11 cellular contexts compared by ENCODE assay signal in the genomic region with DNA sequence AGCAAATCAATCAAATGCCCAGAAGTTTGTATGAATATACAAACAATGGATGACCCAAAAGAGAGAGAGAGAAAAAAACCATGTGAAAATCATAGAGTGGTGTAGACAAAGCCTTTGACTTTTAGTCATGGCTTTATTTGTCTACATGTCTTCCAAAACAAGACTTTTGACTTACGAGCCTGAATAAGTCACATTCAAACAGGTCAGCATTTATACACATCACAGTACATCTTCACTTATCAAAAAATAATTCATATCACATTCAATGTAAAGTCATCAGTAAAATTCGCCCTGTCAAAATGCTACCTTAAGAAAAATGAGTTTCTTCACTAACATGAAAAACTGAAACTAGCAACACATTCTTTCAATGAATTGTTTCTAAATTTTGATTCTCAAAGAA. TPM values are rescaled to one million over a fixed set of nuclear protein-coding genes. Genes with fewer than 3 reads are reported as not detected.
DNase-seq lines count a peak whose midpoint lies in the region; ATAC-seq and TF ChIP-seq lines count a peak whose summit lies in the region.
"Had no signal": no experiment of that assay in that cellular context is flagged by ENCODE, and none has a peak within 500 bp of the region (broad histone marks: within the 10 kb centered on the region; RNA-seq: fewer than 3 reads in every experiment).

No MANE protein-coding gene starts in this region.

- no peaks in the 10 kb centered on the region for H3K9me3 Mint-ChIP-seq in activated naive CD4-positive, alpha-beta T cell treated with anti-CD3 and anti-CD28 coated beads, Interleukin-2, amount 50 U/mL, for 24 hours
- no peaks in the 10 kb centered on the region for H3K9me3 Mint-ChIP-seq in activated CD4-positive, alpha-beta memory T cell treated with anti-CD3 and anti-CD28 coated beads, Interleukin-2, amount 10 ng/mL, durations not matched to agents 7 days and 5 days

- peaks cover 83% of the 10 kb centered on the region for H3K4me1 Mint-ChIP-seq in activated naive CD4-positive, alpha-beta T cell treated with anti-CD3 and anti-CD28 coated beads, Interleukin-2, amount 50 U/mL, for 24 hours
- H3K4me1 Mint-ChIP-seq in activated CD4-positive, alpha-beta memory T cell treated with anti-CD3 and anti-CD28 coated beads, Interleukin-2, amount 10 ng/mL, durations not matched to agents 7 days and 5 days, result peaks cover 73% of the 10 kb centered on the region

- H3K36me3 Mint-ChIP-seq in activated naive CD4-positive, alpha-beta T cell treated with anti-CD3 and anti-CD28 coated beads, Interleukin-2, amount 50 U/mL, for 24 hours, result peaks cover 7% of the 10 kb centered on the region
- H3K36me3 Mint-ChIP-seq in activated CD4-positive, alpha-beta memory T cell treated with anti-CD3 and anti-CD28 coated beads, Interleukin-2, amount 10 ng/mL, durations not matched to agents 7 days and 5 days (ENCODE audit: low read depth), result peaks cover 46% of the 10 kb centered on the region

- WGBS in hepatocyte (ENCODE audit: low lambda C conversion rate, missing lambda C conversion rate), result 88% methylated on average over 2 of the region's 2 CpGs

- no peak overlapping the region for H2AFZ ChIP-seq in hepatocyte

- no peaks in the 10 kb centered on the region for H3K9me2 ChIP-seq in hepatocyte (replicated peaks; ENCODE audit: insufficient read depth)

- POLR2A ChIA-PET in activated CD4-positive, alpha-beta memory T cell treated with anti-CD3 and anti-CD28 coated beads, Interleukin-2, amount 10 ng/mL, durations not matched to agents 7 days and 5 days (lab: Charles Lee), result interaction anchor here (3.2 kb wide), 1 partner anchor 8 kb away, joined by 22 read pairs; no protein-coding TSS in a partner anchor

- H4K20me1 ChIP-seq in hepatocyte (ENCODE audit: insufficient read depth, poor library complexity, severe bottlenecking), result no peaks in the 10 kb centered on the region

- peak overlapping the region; percentile 71 for H3K27ac Mint-ChIP-seq in activated naive CD4-positive, alpha-beta T cell treated with anti-CD3 and anti-CD28 coated beads, Interleukin-2, amount 50 U/mL, for 24 hours
- H3K27ac Mint-ChIP-seq in activated CD4-positive, alpha-beta memory T cell treated with anti-CD3 and anti-CD28 coated beads, Interleukin-2, amount 10 ng/mL, durations not matched to agents 7 days and 5 days, result peak overlapping the region; percentile 94

- no peak for ATAC-seq in HG02840 (IDR thresholded peaks at IDR 0.05; ENCODE audit: low FRiP score, unreplicated experiment)

- H3K4me1 ChIP-seq in hepatocyte (ENCODE audit: insufficient read depth) (peaks cover 5% of the 10 kb centered on the region), tibial artery (peaks cover 0 to 31% (median 17%) of the 10 kb centered on the region in 4 donors), SJCRH30 (no peaks in the 10 kb centered on the region)

- H3K4me3 Mint-ChIP-seq in activated naive CD4-positive, alpha-beta T cell treated with anti-CD3 and anti-CD28 coated beads, Interleukin-2, amount 50 U/mL, for 24 hours, result peak overlapping the region; percentile 96
- H3K4me3 Mint-ChIP-seq in activated CD4-positive, alpha-beta memory T cell treated with anti-CD3 and anti-CD28 coated beads, Interleukin-2, amount 10 ng/mL, durations not matched to agents 7 days and 5 days, result peak overlapping the region; percentile 89

- intact Hi-C loops in tibial artery (cut with DNase I; ENCODE audit: low total_unique reads), result no loop called here

- no peaks in the 10 kb centered on the region for H3K27me3 ChIP-seq in hepatocyte
- H3K27me3 ChIP-seq in tibial artery, result no peaks in the 10 kb centered on the region
- H3K27me3 ChIP-seq in SJCRH30, result no peaks in the 10 kb centered on the region

- no peak for DNase-seq in activated naive CD4-positive, alpha-beta T cell (lab: John Stamatoyannopoulos, UW)
- no peak for DNase-seq in activated CD4-positive, alpha-beta memory T cell treated with anti-CD3 and anti-CD28 coated beads, Interleukin-2, amount 10 ng/mL, durations not matched to agents 7 days and 5 days
- DNase-seq in hepatocyte (ENCODE audit: low spot score), result no peak
- DNase-seq in tibial artery, result no peak
- no peak for DNase-seq in SJCRH30
- DNase-seq in midbrain (lab: John Stamatoyannopoulos, UW), result no peak
- DNase-seq: head of caudate nucleus, NCI-H1092, T1000 had no signal

- H3K27ac ChIP-seq in hepatocyte (no peak overlapping the region), tibial artery (peak overlapping the region in 1 of 2 donors; percentile 74), SJCRH30 (no peak overlapping the region)

- H3K9me3 ChIP-seq in hepatocyte (ENCODE audit: low read depth) (no peaks in the 10 kb centered on the region), tibial artery (no peaks in the 10 kb centered on the region), SJCRH30 (replicated peaks) (no peaks in the 10 kb centered on the region)

- H3K4me2 ChIP-seq in hepatocyte, result peak overlapping the region; percentile 83

- CTCF ChIA-PET in activated CD4-positive, alpha-beta memory T cell treated with anti-CD3 and anti-CD28 coated beads, Interleukin-2, amount 10 ng/mL, durations not matched to agents 7 days and 5 days (lab: Charles Lee), result interaction anchor here (1.0 to 3.7 kb wide), 8 partner anchors 11 to 20 kb away, joined by 3 to 20 read pairs (median 6); no protein-coding TSS in a partner anchor

- no peaks in the 10 kb centered on the region for H3K79me2 ChIP-seq in hepatocyte

- TF ChIP-seq CTCF in hepatocyte (IDR thresholded peaks at IDR 0.05; ENCODE audit: poor library complexity), result no peak
- TF ChIP-seq CTCF in tibial artery (IDR thresholded peaks at IDR 0.05), result no peak

- H3K4me3 ChIP-seq in hepatocyte (no peak overlapping the region), tibial artery (peak overlapping the region; percentile 73 to 77), SJCRH30 (no peak overlapping the region)

- H3K36me3 ChIP-seq in hepatocyte (replicated peaks; ENCODE audit: insufficient read depth, low read depth) (no peaks in the 10 kb centered on the region), tibial artery (no peaks in the 10 kb centered on the region), SJCRH30 (no peaks in the 10 kb centered on the region)

- H3K27me3 Mint-ChIP-seq in activated naive CD4-positive, alpha-beta T cell treated with anti-CD3 and anti-CD28 coated beads, Interleukin-2, amount 50 U/mL, for 24 hours, result no peaks in the 10 kb centered on the region
- H3K27me3 Mint-ChIP-seq in activated CD4-positive, alpha-beta memory T cell treated with anti-CD3 and anti-CD28 coated beads, Interleukin-2, amount 10 ng/mL, durations not matched to agents 7 days and 5 days, result no peaks in the 10 kb centered on the region

RNA-seq across cellular contexts. Expression of a gene that starts 1.9 kb away (rescaled TPM):
- total RNA-seq in activated CD4-positive, alpha-beta memory T cell treated with anti-CD3 and anti-CD28 coated beads, Interleukin-2, amount 10 ng/mL, durations not matched to agents 7 days and 5 days, result 10 to 100 TPM; 63.9 to 66.9 TPM
- total RNA-seq in hepatocyte, result 6.2 and 10.1 TPM in 2 replicates
- 1.7 and 7.1 TPM in 2 replicates for polyA plus RNA-seq in hepatocyte
- total RNA-seq in SJCRH30 (2014; rRNA removed; shearing (Covaris generic)), result not detected in 2 replicates

RNA-seq across cellular contexts. Expression of a gene that starts 27.3 kb away (rescaled TPM):
- 10 to 100 TPM; 15.4 to 17.0 TPM for total RNA-seq in activated CD4-positive, alpha-beta memory T cell treated with anti-CD3 and anti-CD28 coated beads, Interleukin-2, amount 10 ng/mL, durations not matched to agents 7 days and 5 days
- total RNA-seq in hepatocyte, result 33.2 and 43.2 TPM in 2 replicates
- polyA plus RNA-seq in hepatocyte, result 29.2 and 30.3 TPM in 2 replicates
- 3.3 and 3.8 TPM in 2 replicates for total RNA-seq in SJCRH30 (2014; rRNA removed; shearing (Covaris generic))

Comparison
In these comparisons a context has a peak if more than half of its experiments do, and no peak if none do; other contexts are left out.
1. H3K4me3 ChIP-seq: peak in tibial artery (2 of 2); none in hepatocyte (single experiment) and SJCRH30 (single experiment).